In genomic region chr2:205688417-205689200, GRCh38 we compare ENCODE assay signal across 18 cellular contexts. TPM values are rescaled to one million over a fixed set of nuclear protein-coding genes. Genes with fewer than 3 reads are reported as not detected.
A peak's percentile ranks its signal among the peaks of the same experiment; 100 is the strongest.
DNase-seq lines count a peak whose midpoint lies in the region; TF ChIP-seq lines count a peak whose summit lies in the region.
"Had no signal": no experiment of that assay in that cellular context is flagged by ENCODE, and none has a peak within 500 bp of the region (broad histone marks: within the 10 kb centered on the region; RNA-seq: fewer than 3 reads in every experiment).

No MANE protein-coding gene starts in this region.

- peaks cover 3% of the 10 kb centered on the region for H3K27me3 ChIP-seq in mesendoderm (ENCODE audit: insufficient read depth, low read length, poor library complexity)
- H3K27me3 ChIP-seq in tibial nerve: no peaks in the 10 kb centered on the region

- no CpG with 5 or more reads among the region's 4 CpGs for WGBS in mesendoderm (ENCODE audit: extremely low coverage, insufficient coverage, low lambda C conversion rate)
- 28 to 30% methylated on average over 4 of the region's 4 CpGs for WGBS in tibial nerve, 2 donors

- H3K4ac ChIP-seq in mesendoderm (ENCODE audit: low read depth, low read length): peak overlapping the region; percentile 43

- no peak for TF ChIP-seq EP300 in tibial nerve (IDR thresholded peaks at IDR 0.05)

- no peak for TF ChIP-seq CTCF in tibial nerve (IDR thresholded peaks at IDR 0.05)

- H2AK5ac ChIP-seq in mesendoderm (ENCODE audit: low read length): no peak overlapping the region

- peak overlapping the region; percentile 71 for H3K18ac ChIP-seq in mesendoderm (ENCODE audit: low read length)

- H4K5ac ChIP-seq in mesendoderm (ENCODE audit: low read length): no peak overlapping the region

- no peaks in the 10 kb centered on the region for H3K9me3 ChIP-seq in tibial nerve
- H3K9me3 ChIP-seq: heart left ventricle, suprapubic skin had no signal

- no peak overlapping the region for H3K4me2 ChIP-seq in mesendoderm (ENCODE audit: low read length)

- no peak overlapping the region for H4K8ac ChIP-seq in mesendoderm (ENCODE audit: low read depth, low read length)

- H2BK15ac ChIP-seq in mesendoderm (replicated peaks; ENCODE audit: low read depth): no peak overlapping the region

- H3K4me3 ChIP-seq in mesendoderm (ENCODE audit: low read length) (no peak overlapping the region), tibial nerve (no peak overlapping the region)
- H3K4me3 ChIP-seq: suprapubic skin had no signal

- H3K36me3 ChIP-seq in mesendoderm (ENCODE audit: control insufficient read depth, insufficient read depth, low read length) (no peaks in the 10 kb centered on the region), tibial nerve (no peaks in the 10 kb centered on the region)
- H3K36me3 ChIP-seq: heart left ventricle, suprapubic skin had no signal

- peaks cover 5% of the 10 kb centered on the region for H3K79me1 ChIP-seq in mesendoderm (ENCODE audit: low read length)

- no peak for TF ChIP-seq POLR2A in tibial nerve (IDR thresholded peaks at IDR 0.05)

- H3K79me2 ChIP-seq in mesendoderm (ENCODE audit: control insufficient read depth, insufficient read depth, low read length): peaks cover 9% of the 10 kb centered on the region

- H2BK5ac ChIP-seq in mesendoderm (ENCODE audit: low read length): no peak overlapping the region

- H2BK120ac ChIP-seq in mesendoderm (ENCODE audit: low read depth, low read length): peak overlapping the region; percentile 10

- H3K4me1 ChIP-seq in mesendoderm (ENCODE audit: control insufficient read depth, low read depth, low read length): peaks cover 13% of the 10 kb centered on the region
- H3K4me1 ChIP-seq in tibial nerve: peaks cover 0 to 80% (median 29%) of the 10 kb centered on the region in 4 donors

- no peak overlapping the region for H3K9ac ChIP-seq in mesendoderm (ENCODE audit: low read length)

- peak overlapping the region; percentile 0 for H3K56ac ChIP-seq in mesendoderm (ENCODE audit: low read length)

- H3K23ac ChIP-seq in mesendoderm (ENCODE audit: low read length): no peak overlapping the region

- peak overlapping the region; percentile 1 for H3K27ac ChIP-seq in mesendoderm (ENCODE audit: low read depth, low read length)
- peak overlapping the region in 3 of 4 donors; percentile 45 to 93 (median 90) for H3K27ac ChIP-seq in tibial nerve
- H3K27ac ChIP-seq: 22Rv1, C4-2B, suprapubic skin had no signal

- peak; percentile 7 for DNase-seq in DMS53 (lab: John Stamatoyannopoulos, UW)
- no peak for DNase-seq in DMS53 treated with DMSO at 0.1 percent for 48 hours (lab: John Stamatoyannopoulos, UW; ENCODE audit: unreplicated experiment)
- peak; percentile 90 for DNase-seq in dermis blood vessel endothelial cell
- peak; percentile 71 for DNase-seq in mesendoderm
- DNase-seq in tibial nerve (ENCODE audit: low spot score in 2 of 2): no peak
- DNase-seq in NCI-H345 treated with DMSO at 0.1 percent for 48 hours (lab: John Stamatoyannopoulos, UW; ENCODE audit: unreplicated experiment): no peak
- DNase-seq in NCI-H2227 treated with DMSO at 0.1 percent for 48 hours (lab: John Stamatoyannopoulos, UW): no peak
- DNase-seq in anterior cingulate cortex (lab: John Stamatoyannopoulos, UW): no peak
- DNase-seq: activated CD4-positive, alpha-beta T cell treated with anti-CD3 and anti-CD28 coated beads, Interleukin-2, amount 50 U/mL, for 4 hours; activated naive CD8-positive, alpha-beta T cell treated with anti-CD3 and anti-CD28 coated beads, Interleukin-2, amount 50 U/mL, for 24 hours; heart left ventricle; kidney; NCI-H187; PC-3; posterior cingulate gyrus had no signal

RNA-seq across cellular contexts. Expression of gene NRP2, which starts 6.3 kb away (rescaled TPM):
- 165 and 254 TPM in 2 replicates for total RNA-seq in dermis blood vessel endothelial cell
- 25.9 TPM for polyA plus RNA-seq in mesendoderm (2013, experiment 1 of 2)
- 23.7 TPM for polyA plus RNA-seq in mesendoderm (2013, experiment 2 of 2)
- total RNA-seq in tibial nerve: 100 to 1,000 TPM; 128 to 196 (median 176) TPM

Comparison
In these comparisons a context has a peak if more than half of its experiments do, and no peak if none do; other contexts are left out.
1. DNase-seq: peak in DMS53 (single experiment), dermis blood vessel endothelial cell (single experiment) and mesendoderm (single experiment); none in DMS53 treated with DMSO at 0.1 percent for 48 hours (single experiment), tibial nerve (0 of 2), NCI-H345 treated with DMSO at 0.1 percent for 48 hours (single experiment), NCI-H2227 treated with DMSO at 0.1 percent for 48 hours (single experiment) and anterior cingulate cortex (0 of 58).